In genomic region chr9:38024036-38024681, GRCh38 we compare ENCODE assay signal across 9 cellular contexts. TPM values are rescaled to one million over a fixed set of nuclear protein-coding genes. Genes with fewer than 3 reads are reported as not detected.
A peak's percentile ranks its signal among the peaks of the same experiment; 100 is the strongest.
DNase-seq lines count a peak whose midpoint lies in the region; ATAC-seq, FAIRE-seq and TF ChIP-seq lines count a peak whose summit lies in the region.
"Had no signal": no experiment of that assay in that cellular context is flagged by ENCODE, and none has a peak within 500 bp of the region (broad histone marks: within the 10 kb centered on the region; RNA-seq: fewer than 3 reads in every experiment).

No MANE protein-coding gene starts in this region.

- H3K27me3 ChIP-seq in ACC112 (ENCODE audit: insufficient read depth, low read length): no peaks in the 10 kb centered on the region

- H3K27ac ChIP-seq in ACC112 (ENCODE audit: low read depth, low read length) (peak overlapping the region; percentile 99), cingulate gyrus (ENCODE audit: low read depth, low read length) (peak overlapping the region; percentile 86)

- TF ChIP-seq POLR2A in GM12891 (IDR thresholded peaks at IDR 0.05; ENCODE audit: low read depth, low read length): no peak

- ATAC-seq in GM18858 (IDR thresholded peaks at IDR 0.05; ENCODE audit: unreplicated experiment) (no peak), GM19324 (IDR thresholded peaks at IDR 0.05; ENCODE audit: low FRiP score, unreplicated experiment) (no peak)

- H3K36me3 ChIP-seq in ACC112 (ENCODE audit: insufficient read depth, low read length): no peaks in the 10 kb centered on the region

- peaks cover 78% of the 10 kb centered on the region for H3K79me2 ChIP-seq in ACC112 (ENCODE audit: control insufficient read depth, insufficient read depth, low read length, unreplicated experiment)

- no peak for FAIRE-seq in GM12891 (lab: Jason Lieb, UNC)

- peaks cover 70% of the 10 kb centered on the region for H3K4me1 ChIP-seq in ACC112 (ENCODE audit: control insufficient read depth, insufficient read depth, low read length, unreplicated experiment)

- H3K4me3 ChIP-seq in ACC112 (ENCODE audit: low read depth, low read length): no peak overlapping the region

- H2AFZ ChIP-seq in ACC112 (ENCODE audit: low read length, unreplicated experiment): no peak overlapping the region

- peak; percentile 74 for DNase-seq in NCI-H1105 treated with DMSO at 0.1 percent for 48 hours (lab: John Stamatoyannopoulos, UW)
- DNase-seq in middle frontal gyrus (ENCODE audit: extremely low spot score, low spot score): peak; percentile 62
- no peak for DNase-seq in GM12891 (ENCODE audit: insufficient read length, low spot score)
- DNase-seq in NCI-H524 treated with DMSO at 0.1 percent for 48 hours (lab: John Stamatoyannopoulos, UW): no peak
- DNase-seq: NCI-H1436 treated with DMSO at 0.1 percent for 48 hours had no signal

TF ChIP-seq in GM12891, 5 proteins besides CTCF, POLR2A, EP300 and RAD21:
- TF ChIP-seq TAF1 (IDR thresholded peaks at IDR 0.05; ENCODE audit: low read depth, low read length) (no peak), SPI1 (IDR thresholded peaks at IDR 0.05; ENCODE audit: low read depth, low read length) (no peak)

RNA-seq across cellular contexts. Expression of gene SHB, which starts 44.9 kb away (rescaled TPM):
- 2.7 TPM for polyA plus RNA-seq in GM12891 (2012; ENCODE audit: low read depth, missing spikeins)

Comparison
In these comparisons a context has a peak if more than half of its experiments do, and no peak if none do; other contexts are left out.
1. DNase-seq: peak in NCI-H1105 treated with DMSO at 0.1 percent for 48 hours (single experiment) and middle frontal gyrus (single experiment); none in GM12891 (single experiment) and NCI-H524 treated with DMSO at 0.1 percent for 48 hours (single experiment).